In genomic region chr11:66694732-66695207, GRCh38 we compare ENCODE assay signal across 8 cellular contexts. TPM values are rescaled to one million over a fixed set of nuclear protein-coding genes. Genes with fewer than 3 reads are reported as not detected.
DNase-seq lines count a peak whose midpoint lies in the region; ATAC-seq and TF ChIP-seq lines count a peak whose summit lies in the region.

No MANE protein-coding gene starts in this region.

- 17 to 21% (median 20%) methylated on average over 6 of the region's 6 CpGs for WGBS in heart left ventricle, 4 donors
- 16 to 17% (median 17%) methylated on average over 6 of the region's 6 CpGs for WGBS in psoas muscle, 3 donors
- 15 to 16% methylated on average over 6 of the region's 6 CpGs for WGBS in aorta, 2 donors

- H3K4me1 ChIP-seq in adipocyte (ENCODE audit: control insufficient read depth, insufficient read depth, low read length) (no peaks in the 10 kb centered on the region), heart left ventricle (peaks cover 0 to 7% (median 0%) of the 10 kb centered on the region in 12 donors), psoas muscle (no peaks in the 10 kb centered on the region), aorta (ENCODE audit: control insufficient read depth in 1 of 2, insufficient read depth in 2 of 2, low read length in 2 of 2) (no peaks in the 10 kb centered on the region)

- H3K36me3 ChIP-seq in adipocyte (ENCODE audit: control insufficient read depth, insufficient read depth, low read length, severe bottlenecking) (no peaks in the 10 kb centered on the region), heart left ventricle (no peaks in the 10 kb centered on the region), psoas muscle (ENCODE audit: insufficient read depth in 1 of 2, low read depth in 1 of 2) (no peaks in the 10 kb centered on the region), aorta (ENCODE audit: control insufficient read depth in 1 of 2, insufficient read depth in 2 of 2, low read length in 1 of 2) (no peaks in the 10 kb centered on the region)

- TF ChIP-seq CTCF in AG04450 (IDR thresholded peaks at IDR 0.05; ENCODE audit: low read depth, low read length) (peak; percentile 98), heart left ventricle (IDR thresholded peaks at IDR 0.05) (peak; percentile 85 to 94 (median 90)), psoas muscle (IDR thresholded peaks at IDR 0.05) (peak; percentile 90)

- H3K27me3 ChIP-seq in AG04450 (ENCODE audit: control insufficient read depth, insufficient read depth, low read length) = no peaks in the 10 kb centered on the region
- no peaks in the 10 kb centered on the region for H3K27me3 ChIP-seq in adipocyte (replicated peaks; ENCODE audit: control insufficient read depth, insufficient read depth, low read length)
- H3K27me3 ChIP-seq in heart left ventricle = no peaks in the 10 kb centered on the region
- H3K27me3 ChIP-seq in psoas muscle (ENCODE audit: insufficient read depth in 3 of 3, low read length in 2 of 3) = no peaks in the 10 kb centered on the region
- no peaks in the 10 kb centered on the region for H3K27me3 ChIP-seq in aorta (ENCODE audit: control insufficient read depth in 1 of 2, insufficient read depth in 2 of 2, low read length in 1 of 2)

- TF ChIP-seq POLR2A in heart left ventricle (IDR thresholded peaks at IDR 0.05) = no peak

- H3K4me3 ChIP-seq in AG04450 (ENCODE audit: low read depth, low read length) (no peak overlapping the region), adipocyte (ENCODE audit: low read length) (no peak overlapping the region), heart left ventricle (no peak overlapping the region), psoas muscle (no peak overlapping the region), aorta (ENCODE audit: low read length in 2 of 2) (no peak overlapping the region)

- H3K27ac ChIP-seq in AG04450 (ENCODE audit: low read depth, low read length) = peak overlapping the region; percentile 39
- H3K27ac ChIP-seq in heart left ventricle = peak overlapping the region in 1 of 12 donors; percentile 20
- H3K27ac ChIP-seq in psoas muscle = no peak overlapping the region
- H3K27ac ChIP-seq in aorta (ENCODE audit: low read depth in 1 of 2, low read length in 2 of 2) = no peak overlapping the region

- POLR2A ChIA-PET in AG04450 (lab: Yijun Ruan, JAX) = interaction anchor here (0.6 kb wide), 1 partner anchor 138 kb away, joined by 8 read pairs; no protein-coding TSS in a partner anchor

- no peak overlapping the region for H3K9ac ChIP-seq in adipocyte (ENCODE audit: low read length)

- CTCF ChIA-PET in AG04450 (lab: Charles Lee) = interaction anchor here (0.6 to 2.6 kb wide), 10 partner anchors 9 to 389 kb away, joined by 3 to 19 read pairs (median 3); no protein-coding TSS in a partner anchor

- H3K9me3 ChIP-seq in AG04450 (ENCODE audit: control insufficient read depth, insufficient read depth, low read length) (peaks cover 15% of the 10 kb centered on the region), adipocyte (ENCODE audit: control insufficient read depth, low read length) (peaks cover 7% of the 10 kb centered on the region), heart left ventricle (peaks cover 0 to 7% (median 1%) of the 10 kb centered on the region in 12 donors), psoas muscle (no peaks in the 10 kb centered on the region), aorta (ENCODE audit: control insufficient read depth, low read length) (no peaks in the 10 kb centered on the region)

- ATAC-seq in GM21786 (IDR thresholded peaks at IDR 0.05; ENCODE audit: unreplicated experiment) = peak; percentile 66
- peak; percentile 61 to 90 (median 88) for ATAC-seq in heart left ventricle
- peak; percentile 88 to 94 (median 93) for ATAC-seq in psoas muscle
- peak; percentile 87 for ATAC-seq in aorta (ENCODE audit: low FRiP score)

- intact Hi-C loops in heart left ventricle (cut with DNase I) (loop anchor here (1.0 to 5.0 kb wide), 5 partner anchors 138 to 378 kb away; no protein-coding TSS in a partner anchor), psoas muscle (cut with DNase I) (loop anchor here (1.0 to 5.0 kb wide), 3 partner anchors 140 to 188 kb away; no protein-coding TSS in a partner anchor), aorta (cut with DNase I) (loop anchor here (1.0 to 5.0 kb wide), 3 partner anchors 140 to 188 kb away; no protein-coding TSS in a partner anchor)

- DNase-seq in AG04450 (ENCODE audit: low read depth, low spot score) (peak; percentile 97), NCI-H1694 treated with DMSO at 0.1 percent for 48 hours (lab: John Stamatoyannopoulos, UW) (peak; percentile 60), SW480 (ENCODE audit: low spot score) (peak; percentile 97), adipocyte (ENCODE audit: low read depth) (peak; percentile 94), heart left ventricle (peak; percentile 82 to 91 (median 85)), psoas muscle (peak; percentile 84 to 91), aorta (peak; percentile 93 to 94)

RNA-seq across cellular contexts. Expression of gene RBM4B, which starts 17.1 kb away (rescaled TPM):
- 37.4 and 43.8 TPM in 2 replicates for polyA plus RNA-seq in AG04450 (2011; rRNA removed)
- polyA minus RNA-seq in AG04450 (2011; rRNA and poly(A)+ RNA removed) = 28.9 and 32.4 TPM in 2 replicates
- 10 to 100 TPM in 4 of 9 donors, 1 to 10 TPM in 5; 8.4 to 13.3 (median 10.0) TPM for total RNA-seq in heart left ventricle
- 1 to 10 TPM; 7.0 to 8.9 TPM for polyA plus RNA-seq in heart left ventricle
- total RNA-seq in psoas muscle = 10 to 100 TPM in 2 of 4 donors, 1 to 10 TPM in 2; 3.6 to 11.0 (median 8.2) TPM
- 10 to 100 TPM in 1 of 3 donors, 1 to 10 TPM in 2; 8.9 to 12.8 (median 10.0) TPM for polyA plus RNA-seq in psoas muscle
- total RNA-seq in aorta = 10 to 100 TPM in 1 of 2 donors, 1 to 10 TPM in 1; 9.2 to 16.5 TPM
- polyA plus RNA-seq in aorta = 10 to 100 TPM in 1 of 2 donors, 1 to 10 TPM in 1; 7.3 to 12.3 TPM

RNA-seq across cellular contexts. Expression of gene SPTBN2, which starts 34.2 kb away (rescaled TPM):
- polyA plus RNA-seq in AG04450 (2011; rRNA removed) (0.09 and 0.21 TPM in 2 replicates), heart left ventricle (under 1 TPM; 0.30 to 0.62 TPM), psoas muscle (under 1 TPM in 2 of 3 donors, not detected in 1; 0.08 to 0.16 TPM), aorta (under 1 TPM; under 0.01 to 0.08 TPM)
- 0.18 and 0.48 TPM in 2 replicates for polyA minus RNA-seq in AG04450 (2011; rRNA and poly(A)+ RNA removed)
- total RNA-seq in heart left ventricle (1 to 10 TPM in 3 of 9 donors, under 1 TPM in 6; 0.50 to 3.1 (median 0.91) TPM), psoas muscle (1 to 10 TPM in 1 of 4 donors, under 1 TPM in 3; 0.08 to 1.4 (median 0.72) TPM), aorta (10 to 100 TPM in 1 of 2 donors, 1 to 10 TPM in 1; 1.7 to 16.5 TPM)

RNA-seq across cellular contexts. Expression of gene RBM4, which starts 56.3 kb away (rescaled TPM):
- 234 and 272 TPM in 2 replicates for polyA plus RNA-seq in AG04450 (2011; rRNA removed)
- polyA minus RNA-seq in AG04450 (2011; rRNA and poly(A)+ RNA removed) = 167 and 183 TPM in 2 replicates
- total RNA-seq in heart left ventricle = 10 to 100 TPM; 46.4 to 89.4 (median 56.6) TPM
- polyA plus RNA-seq in heart left ventricle = 10 to 100 TPM; 46.8 to 61.6 TPM
- 10 to 100 TPM; 54.5 to 80.8 (median 66.8) TPM for total RNA-seq in psoas muscle
- 10 to 100 TPM; 54.8 to 67.4 (median 57.9) TPM for polyA plus RNA-seq in psoas muscle
- 10 to 100 TPM; 86.9 to 98.1 TPM for total RNA-seq in aorta
- 10 to 100 TPM; 78.6 to 91.1 TPM for polyA plus RNA-seq in aorta
